In genomic region chr2:33059452-33060156, GRCh38 we compare ENCODE assay signal across 14 cellular contexts.
DNase-seq lines count a peak whose midpoint lies in the region; ATAC-seq and TF ChIP-seq lines count a peak whose summit lies in the region.
"Had no signal": no experiment of that assay in that cellular context is flagged by ENCODE, and none has a peak within 500 bp of the region (broad histone marks: within the 10 kb centered on the region; RNA-seq: fewer than 3 reads in every experiment).

No MANE protein-coding gene starts in this region.

- peaks cover 0 to 2% (median 0%) of the 10 kb centered on the region in 3 donors for H3K9me3 ChIP-seq in body of pancreas
- H3K9me3 ChIP-seq in right atrium auricular region = peaks cover 0 to 6% of the 10 kb centered on the region in 2 donors

- ATAC-seq in body of pancreas = peak; percentile 34
- no peak for ATAC-seq in HG02642 (IDR thresholded peaks at IDR 0.05; ENCODE audit: poor library complexity, unreplicated experiment)

- no peak for TF ChIP-seq POLR2A in body of pancreas (IDR thresholded peaks at IDR 0.05)

- no peak for TF ChIP-seq CTCF in body of pancreas (IDR thresholded peaks at IDR 0.05)
- no peak for TF ChIP-seq CTCF in right atrium auricular region (IDR thresholded peaks at IDR 0.05)

- H3K27me3 ChIP-seq in body of pancreas = no peaks in the 10 kb centered on the region
- no peaks in the 10 kb centered on the region for H3K27me3 ChIP-seq in right atrium auricular region
- no peaks in the 10 kb centered on the region for H3K27me3 ChIP-seq in rectal smooth muscle tissue (ENCODE audit: control insufficient read depth, insufficient read depth, low read length)

- H3K4me3 ChIP-seq in body of pancreas (no peak overlapping the region), right atrium auricular region (no peak overlapping the region), rectal smooth muscle tissue (ENCODE audit: low read length) (no peak overlapping the region)

- peaks cover 11% of the 10 kb centered on the region for H3K4me1 ChIP-seq in body of pancreas
- peaks cover 0 to 6% of the 10 kb centered on the region in 2 donors for H3K4me1 ChIP-seq in right atrium auricular region
- H3K4me1 ChIP-seq in rectal smooth muscle tissue (ENCODE audit: control insufficient read depth, insufficient read depth, low read length) = peaks cover 17% of the 10 kb centered on the region

- intact Hi-C loops in body of pancreas (cut with DNase I) = no loop called here

- WGBS in body of pancreas, 2 donors = 65 to 69% methylated on average over 3 of the region's 3 CpGs

- H3K9ac ChIP-seq in rectal smooth muscle tissue (ENCODE audit: low read length) = no peak overlapping the region

- peak; percentile 63 for DNase-seq in EH (ENCODE audit: low read depth)
- DNase-seq in body of pancreas = peak in 1 of 4 donors; percentile 17
- no peak for DNase-seq in right atrium auricular region (ENCODE audit: low spot score)
- DNase-seq in mucosa of gallbladder (ENCODE audit: low spot score) = no peak
- DNase-seq in NCI-H1048 (lab: John Stamatoyannopoulos, UW) = no peak
- DNase-seq in SHP77 treated with DMSO at 0.1 percent for 48 hours (lab: John Stamatoyannopoulos, UW) = no peak
- DNase-seq: ACHN; COR-L47; foreskin melanocyte; NCI-H1930; NCI-H748 treated with DMSO at 0.1 percent for 48 hours; stimulated activated CD4-positive, alpha-beta T cell treated with anti-CD3 and anti-CD28 coated beads, Interleukin-4, amount 100 ng/mL, for 1 hour had no signal

- H3K27ac ChIP-seq in body of pancreas = peak overlapping the region in 3 of 4 donors; percentile 1 to 31 (median 22)
- H3K27ac ChIP-seq in right atrium auricular region = peak overlapping the region; percentile 58 to 70
- peak overlapping the region; percentile 73 for H3K27ac ChIP-seq in rectal smooth muscle tissue (ENCODE audit: low read depth, low read length)

- H3K36me3 ChIP-seq in body of pancreas (replicated peaks in 1 of 2; ENCODE audit: insufficient read depth in 1 of 2, low read depth in 2 of 2) (no peaks in the 10 kb centered on the region), right atrium auricular region (no peaks in the 10 kb centered on the region), rectal smooth muscle tissue (ENCODE audit: control insufficient read depth, insufficient read depth, low read length) (no peaks in the 10 kb centered on the region)

Comparison
In these comparisons a context has a peak if more than half of its experiments do, and no peak if none do; other contexts are left out.
1. H3K27ac ChIP-seq: peak in every context shown above with its lines; median percentile 73 in rectal smooth muscle tissue; 64 in right atrium auricular region; 22 in body of pancreas.